ENCODE assay signal across 11 cellular contexts in the genomic region with DNA sequence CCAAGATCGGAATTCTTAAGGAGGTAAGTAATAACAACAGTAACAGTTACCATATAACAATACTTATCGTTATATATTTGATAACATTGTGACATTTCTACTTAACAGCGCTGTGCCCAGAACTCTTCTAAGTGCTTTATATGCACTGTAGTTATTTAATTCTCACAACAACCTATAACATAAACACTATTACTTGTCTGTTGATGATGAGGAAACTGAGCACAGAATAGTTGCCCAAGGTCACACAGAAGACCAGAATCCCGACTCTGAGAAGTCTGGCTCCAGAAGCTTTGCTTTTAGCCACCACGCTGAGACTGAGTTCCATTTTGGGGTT. TPM values are rescaled to one million over a fixed set of nuclear protein-coding genes. Genes with fewer than 3 reads are reported as not detected.
DNase-seq lines count a peak whose midpoint lies in the region; TF ChIP-seq lines count a peak whose summit lies in the region.
"Had no signal": no experiment of that assay in that cellular context is flagged by ENCODE, and none has a peak within 500 bp of the region (broad histone marks: within the 10 kb centered on the region; RNA-seq: fewer than 3 reads in every experiment).

No MANE protein-coding gene starts in this region.

- H3K36me3 ChIP-seq in Caco-2 (ENCODE audit: control insufficient read depth, insufficient read depth, low read length) (peaks cover 2% of the 10 kb centered on the region; the same call in 1 of the 2 replicates), osteoblast (ENCODE audit: insufficient read depth, low read length) (no peaks in the 10 kb centered on the region), WERI-Rb-1 (no peaks in the 10 kb centered on the region)

- H3K79me2 ChIP-seq in osteoblast (ENCODE audit: insufficient read depth, low read length), result no peaks in the 10 kb centered on the region

- H3K27me3 Mint-ChIP-seq in Caco-2 (ENCODE audit: insufficient read depth, unreplicated experiment) (no peaks in the 10 kb centered on the region), IgD-negative memory B cell (no peaks in the 10 kb centered on the region), brain (no peaks in the 10 kb centered on the region)

- intact Hi-C loops in Caco-2 (cut with micrococcal nuclease; ENCODE audit: unreplicated experiment), result loop anchor here (1.0 to 10.0 kb wide), 6 partner anchors 8 to 415 kb away; partner anchors contain the start of genes ARNT, C1orf56 and MINDY1

- H3K4me3 Mint-ChIP-seq in Caco-2 (ENCODE audit: unreplicated experiment) (no peak overlapping the region), IgD-negative memory B cell (peak overlapping the region in 3 of 4 donors; percentile 69 to 90 (median 85)), brain (peak overlapping the region in 1 of 5 experiments; percentile 66)
- H3K4me3 Mint-ChIP-seq: activated T-helper 1 cell treated with anti-CD3 and anti-CD28 coated beads, Interleukin-12 subunit alpha, Interleukin-12 subunit beta, Interleukin-2, Interleukin-4 antibody, amounts not matched to agents 30 ng/mL and 10 ng/mL and 1 ng/mL, durations not matched to agents 14 hours and 24 hours and 36 hours had no signal

- TF ChIP-seq CTCF in Caco-2 (IDR thresholded peaks at IDR 0.05; ENCODE audit: insufficient read depth in 1 of 2, low read depth in 1 of 2, low read length in 1 of 2, severe bottlenecking in 1 of 2, unreplicated experiment in 1 of 2) (no peak), brain (conservative IDR thresholded peaks at IDR 0.05) (peak in 1 of 2 experiments; percentile 51), osteoblast (IDR thresholded peaks at IDR 0.05; ENCODE audit: extremely low read depth, low read depth, low read length) (peak; percentile 15), WERI-Rb-1 (IDR thresholded peaks at IDR 0.05; ENCODE audit: low read depth, low read length) (no peak)

- peaks cover 36% of the 10 kb centered on the region for H3K4me1 Mint-ChIP-seq in Caco-2 (ENCODE audit: low read depth, unreplicated experiment)
- H3K4me1 Mint-ChIP-seq in IgD-negative memory B cell, result peaks cover 23 to 24% (median 24%) of the 10 kb centered on the region in 3 donors
- H3K4me1 Mint-ChIP-seq in brain, result peaks cover 44% of the 10 kb centered on the region

- CTCF ChIA-PET in Caco-2 (lab: Charles Lee), result interaction anchor here (3.4 kb wide), 1 partner anchor 27 kb away, joined by 40 read pairs; the partner anchor contains the start of gene MINDY1

- H3K4me3 ChIP-seq in Caco-2 (ENCODE audit: low read depth, low read length) (no peak overlapping the region), osteoblast (ENCODE audit: insufficient read depth, low read length) (no peak overlapping the region), WERI-Rb-1 (ENCODE audit: low read depth, low read length) (no peak overlapping the region)
- H3K4me3 ChIP-seq: lung had no signal

- no peak for DNase-seq in Caco-2
- DNase-seq in osteoblast (ENCODE audit: insufficient read length, low spot score, missing footprints), result no peak
- DNase-seq in WERI-Rb-1, result no peak
- DNase-seq in NAMALWA (ENCODE audit: low spot score), result no peak
- no peak for DNase-seq in activated T-cell treated with anti-CD3 and anti-CD28 coated beads, Interleukin-2, amount 50 U/mL, for 48 hours
- DNase-seq in NCI-H82 (lab: John Stamatoyannopoulos, UW), result no peak

- H3K27ac Mint-ChIP-seq in Caco-2 (ENCODE audit: unreplicated experiment), result peak overlapping the region; percentile 19
- peak overlapping the region in 2 of 3 donors; percentile 33 to 67 for H3K27ac Mint-ChIP-seq in IgD-negative memory B cell
- H3K27ac Mint-ChIP-seq in brain, result peak overlapping the region in 3 of 5 experiments; percentile 26 to 64 (median 53)
- H3K27ac Mint-ChIP-seq: activated T-helper 1 cell treated with anti-CD3 and anti-CD28 coated beads, Interleukin-12 subunit alpha, Interleukin-12 subunit beta, Interleukin-2, Interleukin-4 antibody, amounts not matched to agents 30 ng/mL and 10 ng/mL and 1 ng/mL, durations not matched to agents 14 hours and 24 hours and 36 hours had no signal

- H3K27me3 ChIP-seq in Caco-2 (replicated peaks; ENCODE audit: control insufficient read depth, insufficient read depth, low read length) (no peaks in the 10 kb centered on the region), osteoblast (ENCODE audit: insufficient read depth, low read length) (no peaks in the 10 kb centered on the region), WERI-Rb-1 (ENCODE audit: insufficient read depth, low read depth, severe bottlenecking) (no peaks in the 10 kb centered on the region)

- H3K9me3 Mint-ChIP-seq in Caco-2 (ENCODE audit: unreplicated experiment), result no peaks in the 10 kb centered on the region
- no peaks in the 10 kb centered on the region for H3K9me3 Mint-ChIP-seq in IgD-negative memory B cell
- H3K9me3 Mint-ChIP-seq in brain, result no peaks in the 10 kb centered on the region
- H3K9me3 Mint-ChIP-seq: activated T-helper 1 cell treated with anti-CD3 and anti-CD28 coated beads, Interleukin-12 subunit alpha, Interleukin-12 subunit beta, Interleukin-2, Interleukin-4 antibody, amounts not matched to agents 30 ng/mL and 10 ng/mL and 1 ng/mL, durations not matched to agents 14 hours and 24 hours and 36 hours had no signal

- no peaks in the 10 kb centered on the region for H4K20me1 ChIP-seq in osteoblast (ENCODE audit: insufficient read depth, low read length)

- H3K36me3 Mint-ChIP-seq in Caco-2 (ENCODE audit: insufficient read depth, unreplicated experiment), result peaks cover 26% of the 10 kb centered on the region
- no peaks in the 10 kb centered on the region for H3K36me3 Mint-ChIP-seq in IgD-negative memory B cell
- no peaks in the 10 kb centered on the region for H3K36me3 Mint-ChIP-seq in brain

- peak overlapping the region; percentile 56 for H3K4me2 ChIP-seq in osteoblast (ENCODE audit: insufficient read depth, low read length)

- H3K27ac ChIP-seq in osteoblast (ENCODE audit: low read depth, low read length) (no peak overlapping the region), WERI-Rb-1 (no peak overlapping the region)

- POLR2A ChIA-PET in Caco-2 (lab: Charles Lee), result interaction anchor here (0.6 kb wide), 1 partner anchor 147 kb away, joined by 6 read pairs; no protein-coding TSS in a partner anchor

- H2AFZ ChIP-seq in osteoblast (ENCODE audit: low read length), result no peak overlapping the region

- H3K9me3 ChIP-seq in Caco-2, result no peaks in the 10 kb centered on the region
- H3K9me3 ChIP-seq in osteoblast (ENCODE audit: low read depth, low read length), result no peaks in the 10 kb centered on the region
- peaks cover 4% of the 10 kb centered on the region for H3K9me3 ChIP-seq in WERI-Rb-1 (ENCODE audit: severe bottlenecking)

- no TSS peak for BruUV-seq in Caco-2 (replicated peaks; lab: Mats Ljungman, UMichigan)

- H3K4me1 ChIP-seq in Caco-2 (peaks cover 88% of the 10 kb centered on the region), osteoblast (ENCODE audit: insufficient read depth, low read length) (peaks cover 38% of the 10 kb centered on the region)

RNA-seq across cellular contexts. Expression of gene ANXA9, which starts 2.4 kb away (rescaled TPM):
- total RNA-seq in Caco-2 (2022), result 30.0 and 42.5 TPM in 2 replicates
- polyA plus RNA-seq in IgD-negative memory B cell, result 0.11 TPM
- 2.4 TPM for polyA plus RNA-seq in brain (ENCODE audit: insufficient read depth, low read depth, low replicate concordance)
- total RNA-seq in osteoblast, result under 0.01 TPM in 2 replicates
- total RNA-seq: activated T-helper 1 cell treated with anti-CD3 and anti-CD28 coated beads, Interleukin-12 subunit alpha, Interleukin-12 subunit beta, Interleukin-2, Interleukin-4 antibody, amounts not matched to agents 30 ng/mL and 10 ng/mL and 1 ng/mL, durations not matched to agents 14 hours and 24 hours and 36 hours; skeletal muscle tissue had no signal

RNA-seq across cellular contexts. Expression of gene CERS2, which starts 5.1 kb away (rescaled TPM):
- total RNA-seq in Caco-2 (2022) (360 and 379 TPM in 2 replicates), osteoblast (159 and 164 TPM in 2 replicates)
- polyA plus RNA-seq in IgD-negative memory B cell (110 TPM), brain (ENCODE audit: insufficient read depth, low read depth, low replicate concordance) (362 TPM)

RNA-seq across cellular contexts. Expression of gene MINDY1, which starts 27.0 kb away (rescaled TPM):
- total RNA-seq in Caco-2 (2022), result 15.6 and 16.9 TPM in 2 replicates
- polyA plus RNA-seq in IgD-negative memory B cell, result 2.3 TPM
- polyA plus RNA-seq in brain (ENCODE audit: insufficient read depth, low read depth, low replicate concordance), result 58.6 TPM
- total RNA-seq in osteoblast, result 17.1 and 18.1 TPM in 2 replicates

RNA-seq across cellular contexts. Expression of gene PRUNE1, which starts 28.6 kb away (rescaled TPM):
- total RNA-seq in Caco-2 (2022) (24.2 and 24.3 TPM in 2 replicates), osteoblast (8.3 and 11.6 TPM in 2 replicates)
- polyA plus RNA-seq in IgD-negative memory B cell (36.2 TPM), brain (ENCODE audit: insufficient read depth, low read depth, low replicate concordance) (46.6 TPM)

RNA-seq across cellular contexts. Expression of gene SETDB1, which starts 53.5 kb away (rescaled TPM):
- total RNA-seq in Caco-2 (2022), result 45.0 and 46.7 TPM in 2 replicates
- 19.8 TPM for polyA plus RNA-seq in IgD-negative memory B cell
- polyA plus RNA-seq in brain (ENCODE audit: insufficient read depth, low read depth, low replicate concordance), result 46.6 TPM
- total RNA-seq in osteoblast, result 38.0 and 42.3 TPM in 2 replicates

Comparison
In these comparisons a context has a peak if more than half of its experiments do, and no peak if none do; other contexts are left out.
1. RNA of gene ANXA9, which starts 2.4 kb away (total RNA-seq): 30.0 to 42.5 TPM in Caco-2; under 0.01 TPM in osteoblast; every median in the first group is over 10 times any median in the second.
2. Peak in every context shown above with its lines, with median percentiles within 50 percentile points of each other: H3K27ac Mint-ChIP-seq.